ENCODE assay signal across 1 cellular context in genomic region chr5:151062405-151063135, GRCh38.
TF ChIP-seq lines count a peak whose summit lies in the region.

No MANE protein-coding gene starts in this region.

TF ChIP-seq in GM12878, 131 proteins besides CTCF, POLR2A, EP300 and RAD21:
- TF ChIP-seq NFIC (IDR thresholded peaks at IDR 0.05; ENCODE audit: low read depth, low read length): no peak
